In the genomic region with DNA sequence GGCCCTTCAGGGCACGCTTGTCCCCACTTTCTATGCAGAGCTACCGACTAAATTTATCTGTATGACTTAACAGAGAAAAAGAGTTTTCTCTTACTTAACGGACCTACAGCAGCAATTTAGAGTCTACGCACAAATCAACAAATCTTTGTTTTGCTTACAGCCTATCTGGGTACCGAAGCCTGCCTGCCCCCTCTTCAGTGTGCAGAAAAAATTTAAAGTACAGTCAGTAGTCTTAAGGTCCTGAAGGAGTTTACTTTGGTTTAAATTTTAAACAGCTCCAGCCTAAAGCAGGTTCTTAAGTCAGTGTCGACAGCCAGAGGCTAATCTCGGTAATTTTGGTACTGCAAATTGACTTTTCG, we compare ENCODE assay signal across 1 cellular context.
TF ChIP-seq lines count a peak whose summit lies in the region.

No MANE protein-coding gene starts in this region.

TF ChIP-seq in IMR-90, 13 proteins besides CTCF, POLR2A, EP300 and RAD21 (continued from another document):
- no peak for TF ChIP-seq FOS (IDR thresholded peaks at IDR 0.05; ENCODE audit: low read depth, low read length)
- TF ChIP-seq BHLHE40 (IDR thresholded peaks at IDR 0.05; ENCODE audit: low read depth, low read length): no peak
- no peak for TF ChIP-seq RCOR1 (IDR thresholded peaks at IDR 0.05; ENCODE audit: insufficient replicate concordance, low read length)
- no peak for TF ChIP-seq RFX5 (IDR thresholded peaks at IDR 0.05; ENCODE audit: low read depth, low read length)
